ENCODE assay signal across 7 cellular contexts in genomic region chr15:76054246-76054645, GRCh38. TPM values are rescaled to one million over a fixed set of nuclear protein-coding genes. Genes with fewer than 3 reads are reported as not detected.
"Had no signal": no experiment of that assay in that cellular context is flagged by ENCODE, and none has a peak within 500 bp of the region (broad histone marks: within the 10 kb centered on the region; RNA-seq: fewer than 3 reads in every experiment).

No MANE protein-coding gene starts in this region.

RNA-seq across cellular contexts. Expression of gene TMEM266, which starts 5.5 kb away (rescaled TPM):
- total RNA-seq: naive thymus-derived CD8-positive, alpha-beta T cell; osteocyte; pulmonary artery endothelial cell; vagina had no signal
- polyA plus RNA-seq: naive thymus-derived CD8-positive, alpha-beta T cell; smooth muscle cell had no signal

RNA-seq across cellular contexts. Expression of gene NRG4, which starts 42.0 kb away (rescaled TPM):
- total RNA-seq: naive thymus-derived CD8-positive, alpha-beta T cell; neural crest cell; osteocyte; posterior vena cava; pulmonary artery endothelial cell; smooth muscle cell; vagina had no signal
- polyA plus RNA-seq: naive thymus-derived CD8-positive, alpha-beta T cell had no signal
